Comparison of ENCODE assay signal across 2 cellular contexts in the genomic region with DNA sequence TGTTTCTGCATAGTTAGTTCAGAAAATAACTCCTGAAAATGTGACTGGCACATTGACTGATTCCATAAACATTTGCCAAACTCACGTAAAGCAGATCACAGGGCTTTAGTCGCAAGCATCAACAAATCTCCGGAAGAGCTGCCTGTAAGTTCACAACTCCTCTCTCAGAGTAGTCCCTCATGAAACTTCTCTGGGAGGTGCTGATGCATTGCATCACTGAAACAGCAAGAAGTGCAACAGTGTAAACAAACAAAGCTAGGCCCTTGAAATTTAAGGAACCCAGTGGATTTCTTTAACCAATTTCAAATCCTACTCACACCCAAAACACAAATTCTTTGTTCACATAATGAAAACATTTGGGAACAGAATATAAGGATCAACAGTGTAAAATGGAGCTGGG.
TF ChIP-seq lines count a peak whose summit lies in the region.

No MANE protein-coding gene starts in this region.

TF ChIP-seq in GM23338, 12 proteins besides CTCF, POLR2A, EP300 and RAD21:
- TF ChIP-seq STAT1 (IDR thresholded peaks at IDR 0.05; ENCODE audit: unreplicated experiment) = no peak
- TF ChIP-seq, protein P1, sequence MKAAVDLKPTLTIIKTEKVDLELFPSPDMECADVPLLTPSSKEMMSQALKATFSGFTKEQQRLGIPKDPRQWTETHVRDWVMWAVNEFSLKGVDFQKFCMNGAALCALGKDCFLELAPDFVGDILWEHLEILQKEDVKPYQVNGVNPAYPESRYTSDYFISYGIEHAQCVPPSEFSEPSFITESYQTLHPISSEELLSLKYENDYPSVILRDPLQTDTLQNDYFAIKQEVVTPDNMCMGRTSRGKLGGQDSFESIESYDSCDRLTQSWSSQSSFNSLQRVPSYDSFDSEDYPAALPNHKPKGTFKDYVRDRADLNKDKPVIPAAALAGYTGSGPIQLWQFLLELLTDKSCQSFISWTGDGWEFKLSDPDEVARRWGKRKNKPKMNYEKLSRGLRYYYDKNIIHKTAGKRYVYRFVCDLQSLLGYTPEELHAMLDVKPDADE (IDR thresholded peaks at IDR 0.05) = no peak
- no peak for TF ChIP-seq POLR2AphosphoS5 (IDR thresholded peaks at IDR 0.05; ENCODE audit: low read depth)
- no peak for TF ChIP-seq ZNF462 (CRISPR knock-in tag; IDR thresholded peaks at IDR 0.05)
- TF ChIP-seq EZH2 (IDR thresholded peaks at IDR 0.05; ENCODE audit: low read depth, unreplicated experiment) = no peak
- no peak for TF ChIP-seq EZH2phosphoT487 (IDR thresholded peaks at IDR 0.05; ENCODE audit: unreplicated experiment)
- no peak for TF ChIP-seq CREB1 (CRISPR knock-in tag; IDR thresholded peaks at IDR 0.05; ENCODE audit: low read depth)
- TF ChIP-seq JUNB (IDR thresholded peaks at IDR 0.05; ENCODE audit: unreplicated experiment) = no peak
- TF ChIP-seq, protein P2, sequence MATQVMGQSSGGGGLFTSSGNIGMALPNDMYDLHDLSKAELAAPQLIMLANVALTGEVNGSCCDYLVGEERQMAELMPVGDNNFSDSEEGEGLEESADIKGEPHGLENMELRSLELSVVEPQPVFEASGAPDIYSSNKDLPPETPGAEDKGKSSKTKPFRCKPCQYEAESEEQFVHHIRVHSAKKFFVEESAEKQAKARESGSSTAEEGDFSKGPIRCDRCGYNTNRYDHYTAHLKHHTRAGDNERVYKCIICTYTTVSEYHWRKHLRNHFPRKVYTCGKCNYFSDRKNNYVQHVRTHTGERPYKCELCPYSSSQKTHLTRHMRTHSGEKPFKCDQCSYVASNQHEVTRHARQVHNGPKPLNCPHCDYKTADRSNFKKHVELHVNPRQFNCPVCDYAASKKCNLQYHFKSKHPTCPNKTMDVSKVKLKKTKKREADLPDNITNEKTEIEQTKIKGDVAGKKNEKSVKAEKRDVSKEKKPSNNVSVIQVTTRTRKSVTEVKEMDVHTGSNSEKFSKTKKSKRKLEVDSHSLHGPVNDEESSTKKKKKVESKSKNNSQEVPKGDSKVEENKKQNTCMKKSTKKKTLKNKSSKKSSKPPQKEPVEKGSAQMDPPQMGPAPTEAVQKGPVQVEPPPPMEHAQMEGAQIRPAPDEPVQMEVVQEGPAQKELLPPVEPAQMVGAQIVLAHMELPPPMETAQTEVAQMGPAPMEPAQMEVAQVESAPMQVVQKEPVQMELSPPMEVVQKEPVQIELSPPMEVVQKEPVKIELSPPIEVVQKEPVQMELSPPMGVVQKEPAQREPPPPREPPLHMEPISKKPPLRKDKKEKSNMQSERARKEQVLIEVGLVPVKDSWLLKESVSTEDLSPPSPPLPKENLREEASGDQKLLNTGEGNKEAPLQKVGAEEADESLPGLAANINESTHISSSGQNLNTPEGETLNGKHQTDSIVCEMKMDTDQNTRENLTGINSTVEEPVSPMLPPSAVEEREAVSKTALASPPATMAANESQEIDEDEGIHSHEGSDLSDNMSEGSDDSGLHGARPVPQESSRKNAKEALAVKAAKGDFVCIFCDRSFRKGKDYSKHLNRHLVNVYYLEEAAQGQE (IDR thresholded peaks at IDR 0.05; ENCODE audit: unreplicated experiment) = no peak

TF ChIP-seq in H1, 55 proteins besides CTCF, POLR2A, EP300 and RAD21:
- TF ChIP-seq, protein P3, sequence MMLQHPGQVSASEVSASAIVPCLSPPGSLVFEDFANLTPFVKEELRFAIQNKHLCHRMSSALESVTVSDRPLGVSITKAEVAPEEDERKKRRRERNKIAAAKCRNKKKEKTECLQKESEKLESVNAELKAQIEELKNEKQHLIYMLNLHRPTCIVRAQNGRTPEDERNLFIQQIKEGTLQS (IDR thresholded peaks at IDR 0.05; ENCODE audit: insufficient read depth, low read depth, low read length) = no peak
- TF ChIP-seq YY1 (IDR thresholded peaks at IDR 0.05; ENCODE audit: low read depth, low read length) = no peak
- no peak for TF ChIP-seq HDAC2 (IDR thresholded peaks at IDR 0.05; ENCODE audit: borderline replicate concordance in 1 of 2, low read depth in 2 of 2, low read length in 2 of 2)
- 0 out of 2 replicates have a peak, but pooled peaks have one; percentile 41 for TF ChIP-seq CEBPB (IDR thresholded peaks at IDR 0.05; ENCODE audit: low read depth, low read length)
- no peak for TF ChIP-seq TCF12 (IDR thresholded peaks at IDR 0.05; ENCODE audit: low read depth, low read length)
- no peak for TF ChIP-seq RFX5 (IDR thresholded peaks at IDR 0.05; ENCODE audit: borderline replicate concordance, low read depth, low read length)
- TF ChIP-seq CREB1 (IDR thresholded peaks at IDR 0.05) = no peak
